ENCODE assay signal across 8 cellular contexts in the genomic region with DNA sequence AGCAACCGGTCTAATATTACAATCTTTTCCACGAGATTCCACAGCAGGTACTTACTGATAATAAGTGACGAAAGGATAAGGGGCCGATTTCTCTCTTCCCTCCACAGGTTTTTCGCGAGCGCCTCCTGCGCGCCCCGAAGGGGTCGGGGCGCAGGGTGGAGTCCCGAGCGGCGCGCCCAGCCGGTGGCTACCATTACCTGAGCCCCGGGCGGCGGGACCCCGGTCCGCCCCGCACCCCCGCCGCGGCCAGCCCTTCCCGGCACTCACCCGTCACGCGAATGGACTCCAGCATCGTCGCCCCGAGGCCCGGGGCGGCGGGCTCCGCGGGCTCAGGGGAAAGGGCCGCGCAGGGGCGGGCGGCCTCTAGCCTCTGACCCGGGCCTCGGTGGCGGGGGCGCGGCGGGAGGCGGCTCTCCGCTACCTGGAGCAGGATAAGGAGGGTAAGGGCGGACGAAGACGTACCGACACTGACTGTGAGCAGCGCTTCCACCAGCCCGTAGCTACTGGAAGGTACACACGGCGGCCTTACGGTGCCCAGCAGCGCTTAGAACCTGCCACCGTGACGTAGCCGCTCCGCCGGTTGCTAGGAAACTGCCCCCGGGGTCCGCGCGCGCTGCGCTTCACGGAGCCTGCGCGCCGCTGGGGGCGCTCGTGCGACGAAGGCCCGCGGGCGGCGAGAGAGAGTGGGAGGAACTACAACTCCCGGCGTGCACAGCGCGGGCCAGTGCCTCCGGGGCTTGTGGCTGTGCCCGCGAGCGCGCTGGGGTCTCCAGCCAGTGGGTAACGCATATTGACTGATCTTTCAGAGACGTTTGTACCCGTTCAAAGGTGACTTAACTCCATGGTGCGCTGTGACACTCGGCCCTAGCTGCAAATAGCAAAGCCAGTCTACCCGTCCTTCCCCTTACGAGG. TPM values are rescaled to one million over a fixed set of nuclear protein-coding genes. Genes with fewer than 3 reads are reported as not detected.
A peak's percentile ranks its signal among the peaks of the same experiment; 100 is the strongest.
DNase-seq lines count a peak whose midpoint lies in the region; ATAC-seq lines count a peak whose summit lies in the region.

No MANE protein-coding gene starts in this region.

- peak overlapping the region; percentile 14 to 91 (median 80) for H3K27ac Mint-ChIP-seq in IgD-negative memory B cell
- peak overlapping the region; percentile 83 for H3K27ac Mint-ChIP-seq in activated T-cell treated with anti-CD3 and anti-CD28 coated beads, Interleukin-2, amount 50 U/mL, for 24 hours

- H3K4me1 ChIP-seq in mucosa of stomach (ENCODE audit: control insufficient read depth, insufficient read depth, low read length), result no peaks in the 10 kb centered on the region

- ATAC-seq in GM21619 (IDR thresholded peaks at IDR 0.05; ENCODE audit: unreplicated experiment) (peak; percentile 97), esophagus mucosa (peak; percentile 98)

- H3K36me3 ChIP-seq in mucosa of stomach (ENCODE audit: control insufficient read depth, insufficient read depth, low read length), result no peaks in the 10 kb centered on the region

- DNase-seq in DMS 273 treated with DMSO at 0.1 percent for 48 hours (lab: John Stamatoyannopoulos, UW) (peak; percentile 87), OCI-M1 (lab: John Stamatoyannopoulos, UW) (peak; percentile 88)
- DNase-seq in activated T-cell treated with anti-CD3 and anti-CD28 coated beads, Interleukin-2, amount 50 U/mL, for 24 hours, result peak; percentile 94
- peak; percentile 75 to 82 for DNase-seq in stimulated activated CD8-positive, alpha-beta memory T cell treated with anti-CD3 and anti-CD28 coated beads, Interleukin-4, amount 100 ng/mL, for 4 hours (ENCODE audit: low read depth in 2 of 2, low spot score in 1 of 2)

- H3K9me3 Mint-ChIP-seq in IgD-negative memory B cell, result no peaks in the 10 kb centered on the region
- H3K9me3 Mint-ChIP-seq in activated T-cell treated with anti-CD3 and anti-CD28 coated beads, Interleukin-2, amount 50 U/mL, for 24 hours, result no peaks in the 10 kb centered on the region

- no peaks in the 10 kb centered on the region for H3K27me3 Mint-ChIP-seq in IgD-negative memory B cell
- H3K27me3 Mint-ChIP-seq in activated T-cell treated with anti-CD3 and anti-CD28 coated beads, Interleukin-2, amount 50 U/mL, for 24 hours, result peaks cover 9% of the 10 kb centered on the region

- H3K4me3 ChIP-seq in mucosa of stomach (ENCODE audit: low read length), result peak overlapping the region; percentile 91

- peak overlapping the region; percentile 81 for H3K9ac ChIP-seq in mucosa of stomach (ENCODE audit: low read length)

- H3K4me3 Mint-ChIP-seq in IgD-negative memory B cell, result peak overlapping the region; percentile 88 to 95 (median 91)
- peak overlapping the region; percentile 86 for H3K4me3 Mint-ChIP-seq in activated T-cell treated with anti-CD3 and anti-CD28 coated beads, Interleukin-2, amount 50 U/mL, for 24 hours

- H3K9me3 ChIP-seq in mucosa of stomach (ENCODE audit: control insufficient read depth, low read length), result no peaks in the 10 kb centered on the region

- H3K27me3 ChIP-seq in mucosa of stomach (ENCODE audit: control insufficient read depth, insufficient read depth, low read length), result no peaks in the 10 kb centered on the region

- H3K36me3 Mint-ChIP-seq in IgD-negative memory B cell, result no peaks in the 10 kb centered on the region
- H3K36me3 Mint-ChIP-seq in activated T-cell treated with anti-CD3 and anti-CD28 coated beads, Interleukin-2, amount 50 U/mL, for 24 hours (ENCODE audit: low read depth), result no peaks in the 10 kb centered on the region

- H3K4me1 Mint-ChIP-seq in IgD-negative memory B cell, result peaks cover 3 to 4% (median 3%) of the 10 kb centered on the region in 3 donors
- H3K4me1 Mint-ChIP-seq in activated T-cell treated with anti-CD3 and anti-CD28 coated beads, Interleukin-2, amount 50 U/mL, for 24 hours (ENCODE audit: low read depth), result peaks cover 8% of the 10 kb centered on the region

RNA-seq across cellular contexts. Expression of gene ANLN, which starts 22.8 kb away (rescaled TPM):
- not detected for polyA plus RNA-seq in IgD-negative memory B cell
- total RNA-seq in esophagus mucosa, result 43.2 TPM

Comparison
In these comparisons a context has a peak if more than half of its experiments do, and no peak if none do; other contexts are left out.
1. Peak in every context shown above with its lines: DNase-seq, ATAC-seq and H3K4me3 ChIP-seq.